Comparison of ENCODE assay signal across 10 cellular contexts in genomic region chr1:38989979-38990378, GRCh38. TPM values are rescaled to one million over a fixed set of nuclear protein-coding genes. Genes with fewer than 3 reads are reported as not detected.
DNase-seq lines count a peak whose midpoint lies in the region; ATAC-seq, FAIRE-seq and TF ChIP-seq lines count a peak whose summit lies in the region.
"Had no signal": no experiment of that assay in that cellular context is flagged by ENCODE, and none has a peak within 500 bp of the region (broad histone marks: within the 10 kb centered on the region; RNA-seq: fewer than 3 reads in every experiment).

No MANE protein-coding gene starts in this region.

- TF ChIP-seq RAD21 in A549 (conservative IDR thresholded peaks at IDR 0.05 in 1 of 2, IDR thresholded peaks at IDR 0.05 in 1 of 2): no peak
- no peak for TF ChIP-seq RAD21 in IMR-90 (IDR thresholded peaks at IDR 0.05; ENCODE audit: low read length)

- H3K36me3 ChIP-seq in IMR-90 (ENCODE audit: control insufficient read depth, insufficient read depth, low read length) (peaks cover 1% of the 10 kb centered on the region), body of pancreas (replicated peaks in 1 of 2; ENCODE audit: insufficient read depth in 1 of 2, low read depth in 2 of 2) (no peaks in the 10 kb centered on the region)
- no peaks in the 10 kb centered on the region for H3K36me3 ChIP-seq in naive thymus-derived CD4-positive, alpha-beta T cell (ENCODE audit: control insufficient read depth in 2 of 3, insufficient read depth in 3 of 3, low read length in 3 of 3)

- no peak for DNase-seq in A549 (ENCODE audit: low read depth in 1 of 2, low spot score in 1 of 2)
- DNase-seq in IMR-90: no peak
- DNase-seq in body of pancreas: no peak
- DNase-seq in naive thymus-derived CD4-positive, alpha-beta T cell: no peak
- DNase-seq in NCI-H226: no peak
- no peak for DNase-seq in KG1 (lab: John Stamatoyannopoulos, UW)
- DNase-seq in HUDEP-2 (lab: John Stamatoyannopoulos, UW; ENCODE audit: unreplicated experiment in 76 of 76): no peak
- DNase-seq: NCI-H1436 had no signal

- no peaks in the 10 kb centered on the region for H3K9me3 Mint-ChIP-seq in naive thymus-derived CD4-positive, alpha-beta T cell

- no peak overlapping the region for H3K23ac ChIP-seq in IMR-90 (ENCODE audit: low read depth, low read length)

- H3K4ac ChIP-seq in IMR-90 (ENCODE audit: low read depth, low read length): no peak overlapping the region

- H3K14ac ChIP-seq in IMR-90 (replicated peaks; ENCODE audit: low read depth, low read length): no peak overlapping the region

- no peak overlapping the region for H2AFZ ChIP-seq in IMR-90 (replicated peaks; ENCODE audit: low read length, poor library complexity)

- H3K4me1 ChIP-seq in A549 (peaks cover 45% of the 10 kb centered on the region), IMR-90 (ENCODE audit: control insufficient read depth, insufficient read depth, low read length) (peaks cover 12% of the 10 kb centered on the region), body of pancreas (peaks cover 16% of the 10 kb centered on the region)
- H3K4me1 ChIP-seq in naive thymus-derived CD4-positive, alpha-beta T cell (ENCODE audit: control insufficient read depth in 2 of 2, insufficient read depth in 2 of 2, low read length in 2 of 2): peaks cover 8 to 22% of the 10 kb centered on the region in 2 donors

- peaks cover 0 to 7% (median 0%) of the 10 kb centered on the region in 5 donors for H3K27me3 Mint-ChIP-seq in naive thymus-derived CD4-positive, alpha-beta T cell

- peaks cover 7 to 12% of the 10 kb centered on the region in 2 experiments; a peak in 2 of 4 replicates for H3K79me1 ChIP-seq in IMR-90 (ENCODE audit: low read depth in 1 of 2, low read length in 2 of 2)

- H3K4me3 ChIP-seq in A549 (peak overlapping the region; percentile 100; the same call in 1 of the 3 replicates), IMR-90 (ENCODE audit: insufficient read depth, low read depth, low read length) (no peak overlapping the region), body of pancreas (no peak overlapping the region)
- H3K4me3 ChIP-seq in naive thymus-derived CD4-positive, alpha-beta T cell (ENCODE audit: low read length): no peak overlapping the region

- no peak overlapping the region for H2BK20ac ChIP-seq in IMR-90 (ENCODE audit: low read depth, low read length)

- peak overlapping the region; percentile 76 to 95 (median 86) for H3K4me3 Mint-ChIP-seq in naive thymus-derived CD4-positive, alpha-beta T cell

- no peak overlapping the region for H3K18ac ChIP-seq in IMR-90 (ENCODE audit: low read depth, low read length)

- H3K9me3 ChIP-seq in A549 (no peaks in the 10 kb centered on the region), IMR-90 (ENCODE audit: control insufficient read depth, insufficient read depth, low read length) (no peaks in the 10 kb centered on the region), body of pancreas (no peaks in the 10 kb centered on the region)
- no peaks in the 10 kb centered on the region for H3K9me3 ChIP-seq in naive thymus-derived CD4-positive, alpha-beta T cell (ENCODE audit: control insufficient read depth in 2 of 3, low read length in 3 of 3)

- H4K20me1 ChIP-seq in IMR-90 (ENCODE audit: insufficient read depth, low read length): peaks cover 35% of the 10 kb centered on the region

- H4K91ac ChIP-seq in IMR-90 (ENCODE audit: insufficient read depth, low read depth, low read length): no peak overlapping the region

- TF ChIP-seq POLR2A in A549 (IDR thresholded peaks at IDR 0.05; ENCODE audit: low read length): no peak
- no peak for TF ChIP-seq POLR2A in IMR-90 (IDR thresholded peaks at IDR 0.05; ENCODE audit: low read depth, low read length)
- no peak for TF ChIP-seq POLR2A in body of pancreas (IDR thresholded peaks at IDR 0.05)

- H2BK120ac ChIP-seq in IMR-90 (ENCODE audit: low read depth, low read length): no peak overlapping the region

- H3K27me3 ChIP-seq in IMR-90 (ENCODE audit: control insufficient read depth, insufficient read depth, low read length) (no peaks in the 10 kb centered on the region), body of pancreas (no peaks in the 10 kb centered on the region)
- no peaks in the 10 kb centered on the region for H3K27me3 ChIP-seq in naive thymus-derived CD4-positive, alpha-beta T cell (ENCODE audit: control insufficient read depth in 2 of 2, insufficient read depth in 2 of 2, low read length in 2 of 2)

- TF ChIP-seq CTCF in A549 (IDR thresholded peaks at IDR 0.05) (no peak), IMR-90 (conservative IDR thresholded peaks at IDR 0.05; ENCODE audit: low read depth, low read length) (no peak), body of pancreas (IDR thresholded peaks at IDR 0.05) (no peak)

- FAIRE-seq in A549 (lab: Jason Lieb, UNC): no peak

- no peak overlapping the region for H3K56ac ChIP-seq in IMR-90 (ENCODE audit: extremely low read depth, insufficient read depth, low read length)

- H4K8ac ChIP-seq in IMR-90 (ENCODE audit: low read depth in 2 of 2, low read length in 2 of 2): peak overlapping the region; percentile 91 to 94; a peak in 3 of 4 replicates

- in situ Hi-C loops in IMR-90 (cut with MboI; ENCODE audit: low sequenced_read_pairs): no loop called here

- H3K36me3 Mint-ChIP-seq in naive thymus-derived CD4-positive, alpha-beta T cell: peaks cover 0 to 10% (median 8%) of the 10 kb centered on the region in 5 donors

- no peak for TF ChIP-seq EP300 in A549 (IDR thresholded peaks at IDR 0.05)

- H3K9me1 ChIP-seq in IMR-90 (ENCODE audit: insufficient read depth, low read length): peaks cover 3% of the 10 kb centered on the region; the same call in 1 of the 2 replicates

- no peak overlapping the region for H3K9ac ChIP-seq in IMR-90 (ENCODE audit: low read depth, low read length)

- H3K27ac ChIP-seq in A549 (peak overlapping the region; percentile 98 to 99), IMR-90 (ENCODE audit: insufficient read depth, low read length) (no peak overlapping the region), body of pancreas (peak overlapping the region in 3 of 4 donors; percentile 84 to 97 (median 94))
- peak overlapping the region; percentile 99 for H3K27ac ChIP-seq in naive thymus-derived CD4-positive, alpha-beta T cell (ENCODE audit: low read depth, low read length)

- peaks cover 21 to 44% (median 33%) of the 10 kb centered on the region in 7 donors for H3K4me1 Mint-ChIP-seq in naive thymus-derived CD4-positive, alpha-beta T cell

- peak overlapping the region; percentile 90; the same call in 1 of the 2 replicates for H4K5ac ChIP-seq in IMR-90 (ENCODE audit: low read depth, low read length)

- intact Hi-C loops in IMR-90 (cut with micrococcal nuclease): loop anchor here (2.0 kb wide), 1 partner anchor 131 kb away; the partner anchor contains the start of gene RRAGC
- intact Hi-C loops in body of pancreas (cut with DNase I): loop anchor here (10.0 kb wide), 1 partner anchor 135 kb away; the partner anchor contains the start of gene RRAGC
- intact Hi-C loops in naive thymus-derived CD4-positive, alpha-beta T cell (cut with micrococcal nuclease): loop anchor here (2.0 to 10.0 kb wide), 4 partner anchors 13 to 207 kb away; partner anchors contain the start of gene MYCBP (in 1 of the 2)

- CTCF ChIA-PET in A549 (lab: Yijun Ruan, JAX) (no interaction called here), IMR-90 (lab: Yijun Ruan, JAX) (interaction anchor here (0.7 kb wide), 1 partner anchor 27 kb away, joined by 3 read pairs; no protein-coding TSS in a partner anchor)
- CTCF ChIA-PET in naive thymus-derived CD4-positive, alpha-beta T cell (lab: Charles Lee): interaction anchor here (0.6 kb wide), 1 partner anchor 409 kb away, joined by 3 read pairs; no protein-coding TSS in a partner anchor

- dilution Hi-C loops in IMR-90 (cut with HindIII; ENCODE audit: low sequenced_read_pairs, unreplicated experiment): no loop called here

- POLR2A ChIA-PET in A549 (lab: Yijun Ruan, JAX) (interaction anchor here (0.6 to 1.7 kb wide), 3 partner anchors 36 to 120 kb away, joined by 4 to 7 read pairs (median 5); partner anchors contain the start of gene NDUFS5), IMR-90 (lab: Charles Lee; ENCODE audit: unreplicated experiment) (interaction anchor here (0.5 kb wide), 1 partner anchor 36 kb away, joined by 3 read pairs; the partner anchor contains the start of gene NDUFS5)
- POLR2A ChIA-PET in naive thymus-derived CD4-positive, alpha-beta T cell (lab: Charles Lee): interaction anchor here (0.6 to 4.0 kb wide), 6 partner anchors 9 to 117 kb away, joined by 3 to 25 read pairs (median 5); partner anchors contain the start of genes MYCBP and NDUFS5

- no peak overlapping the region for H2AK5ac ChIP-seq in IMR-90 (ENCODE audit: low read depth, low read length)

- BruUV-seq in IMR-90 (replicated peaks; lab: Mats Ljungman, UMichigan): no TSS peak

- H2AK9ac ChIP-seq in IMR-90 (replicated peaks; ENCODE audit: low read depth, low read length, poor library complexity): no peak overlapping the region

- no peak overlapping the region for H2BK5ac ChIP-seq in IMR-90 (ENCODE audit: low read depth, low read length, poor library complexity, severe bottlenecking)

- ATAC-seq in A549 (no peak), IMR-90 (ENCODE audit: low read depth) (no peak), body of pancreas (no peak), HG03097 (IDR thresholded peaks at IDR 0.05; ENCODE audit: low FRiP score, unreplicated experiment) (no peak)
- no peak for ATAC-seq in naive thymus-derived CD4-positive, alpha-beta T cell

- peak overlapping the region; percentile 85 for H3K4me2 ChIP-seq in A549
- no peak overlapping the region; the same call in 1 of the 2 replicates for H3K4me2 ChIP-seq in IMR-90 (ENCODE audit: low read depth, low read length)

- no peak overlapping the region for H2BK15ac ChIP-seq in IMR-90 (ENCODE audit: low read depth, low read length)

- peak overlapping the region; percentile 84 to 95 (median 91) for H3K27ac Mint-ChIP-seq in naive thymus-derived CD4-positive, alpha-beta T cell

- 84% methylated on average over 2 of the region's 2 CpGs for WGBS in A549 (ENCODE audit: missing lambda C conversion rate)
- no CpG with 5 or more reads among the region's 2 CpGs for WGBS in IMR-90 (ENCODE audit: extremely low coverage in 2 of 2, insufficient read length in 1 of 2), 2 experiments
- WGBS in body of pancreas, 2 donors: 70 to 74% methylated on average over 2 of the region's 2 CpGs

RNA-seq across cellular contexts. Expression of gene AKIRIN1, which starts 1.1 kb away (rescaled TPM):
- polyA plus RNA-seq in A549 (2011; rRNA removed) (62.0 and 72.0 TPM in 2 replicates), A549 (2017; fragmentation: RNase III; extraction: RNeasy Plus Mini Kit Qiagen cat#74134 plus additional on column Dnase treatment) (37.7 to 39.6 TPM (median 38.6 TPM) in 3 replicates), IMR-90 (2012; rRNA removed) (37.7 and 44.2 TPM in 2 replicates)
- polyA plus RNA-seq in A549 (2012; cell fraction: cytosol; rRNA removed): 25.4 and 35.3 TPM in 2 replicates
- 11.8 and 13.0 TPM in 2 replicates for polyA plus RNA-seq in A549 (2012; cell fraction: nucleus; rRNA removed)
- 19.3 and 25.1 TPM in 2 replicates for polyA minus RNA-seq in A549 (2011; rRNA and poly(A)+ RNA removed)
- total RNA-seq in IMR-90 (2012; rRNA removed) (42.5 and 63.9 TPM in 2 replicates), body of pancreas (10 to 100 TPM; 17.8 to 20.5 TPM)
- 16.8 and 21.1 TPM in 2 replicates for polyA plus RNA-seq in IMR-90 (2012; cell fraction: cytosol; rRNA removed)
- 8.1 and 24.7 TPM in 2 replicates for polyA plus RNA-seq in IMR-90 (2012; cell fraction: nucleus; rRNA removed; ENCODE audit: low replicate concordance)
- total RNA-seq in naive thymus-derived CD4-positive, alpha-beta T cell: 10 to 100 TPM; 63.7 to 74.7 (median 70.2) TPM
- polyA plus RNA-seq in naive thymus-derived CD4-positive, alpha-beta T cell: 100 to 1,000 TPM in 1 of 2 donors, 10 to 100 TPM in 1; 87.3 to 103 TPM

RNA-seq across cellular contexts. Expression of gene NDUFS5, which starts 36.2 kb away (rescaled TPM):
- polyA plus RNA-seq in A549 (2011; rRNA removed) (521 and 711 TPM in 2 replicates), A549 (2017; fragmentation: RNase III; extraction: RNeasy Plus Mini Kit Qiagen cat#74134 plus additional on column Dnase treatment) (534 to 612 TPM (median 540 TPM) in 3 replicates), IMR-90 (2012; rRNA removed) (934 and 1,092 TPM in 2 replicates)
- 320 and 532 TPM in 2 replicates for polyA plus RNA-seq in A549 (2012; cell fraction: cytosol; rRNA removed)
- 98.9 and 237 TPM in 2 replicates for polyA plus RNA-seq in A549 (2012; cell fraction: nucleus; rRNA removed)
- polyA minus RNA-seq in A549 (2011; rRNA and poly(A)+ RNA removed): 97.1 and 134 TPM in 2 replicates
- total RNA-seq in IMR-90 (2012; rRNA removed) (645 and 1,415 TPM in 2 replicates), body of pancreas (100 to 1,000 TPM; 192 to 243 TPM)
- 334 and 1,229 TPM in 2 replicates for polyA plus RNA-seq in IMR-90 (2012; cell fraction: cytosol; rRNA removed)
- 41.9 and 410 TPM in 2 replicates for polyA plus RNA-seq in IMR-90 (2012; cell fraction: nucleus; rRNA removed; ENCODE audit: low replicate concordance)
- 100 to 1,000 TPM in 4 of 5 experiments, 10 to 100 TPM in 1; 95.1 to 128 (median 115) TPM for total RNA-seq in naive thymus-derived CD4-positive, alpha-beta T cell
- 100 to 1,000 TPM; 615 to 715 TPM for polyA plus RNA-seq in naive thymus-derived CD4-positive, alpha-beta T cell

RNA-seq across cellular contexts. Expression of gene RHBDL2, which starts 48.3 kb away (rescaled TPM):
- polyA plus RNA-seq in A549 (2011; rRNA removed) (2.5 and 2.6 TPM in 2 replicates), A549 (2017; fragmentation: RNase III; extraction: RNeasy Plus Mini Kit Qiagen cat#74134 plus additional on column Dnase treatment) (3.4 to 3.7 TPM (median 3.6 TPM) in 3 replicates), IMR-90 (2012; rRNA removed) (0.30 and 0.38 TPM in 2 replicates)
- polyA plus RNA-seq in A549 (2012; cell fraction: cytosol; rRNA removed): 1.0 and 1.2 TPM in 2 replicates
- 0.49 and 0.50 TPM in 2 replicates for polyA plus RNA-seq in A549 (2012; cell fraction: nucleus; rRNA removed)
- polyA minus RNA-seq in A549 (2011; rRNA and poly(A)+ RNA removed): 0.24 and 1.1 TPM in 2 replicates
- total RNA-seq in IMR-90 (2012; rRNA removed) (0.28 and 0.36 TPM in 2 replicates), body of pancreas (under 1 TPM in 1 of 2 donors, not detected in 1; 0.99 TPM)
- 0.05 and 0.11 TPM in 2 replicates for polyA plus RNA-seq in IMR-90 (2012; cell fraction: cytosol; rRNA removed)
- polyA plus RNA-seq in IMR-90 (2012; cell fraction: nucleus; rRNA removed; ENCODE audit: low replicate concordance): 0.17 and 0.41 TPM in 2 replicates
- total RNA-seq in naive thymus-derived CD4-positive, alpha-beta T cell: not detected
- polyA plus RNA-seq in naive thymus-derived CD4-positive, alpha-beta T cell: not detected
- total RNA-seq: T-helper 2 cell treated with Interferon-gamma antibody and Interleukin-4, amounts not matched to agents 100 ng/mL and 5 ng/mL, for 36 hours had no signal
